ENCODE assay signal across 7 cellular contexts in genomic region chr19:35643255-35644205, GRCh38. TPM values are rescaled to one million over a fixed set of nuclear protein-coding genes. Genes with fewer than 3 reads are reported as not detected.
DNase-seq lines count a peak whose midpoint lies in the region; ATAC-seq and TF ChIP-seq lines count a peak whose summit lies in the region.

No MANE protein-coding gene starts in this region.

- H3K27ac ChIP-seq in layer of hippocampus (ENCODE audit: low read depth, low read length), result peak overlapping the region; percentile 58

- ATAC-seq in HG03039 (IDR thresholded peaks at IDR 0.05; ENCODE audit: unreplicated experiment), result peak; percentile 26

- H3K27me3 ChIP-seq in layer of hippocampus (ENCODE audit: control insufficient read depth, insufficient read depth, low read length), result no peaks in the 10 kb centered on the region

- DNase-seq in NCI-H226, result peak; percentile 72
- peak; percentile 67 for DNase-seq in activated CD4-positive, alpha-beta T cell treated with anti-CD3 and anti-CD28 coated beads for 1 hour
- DNase-seq in cerebellum (ENCODE audit: low spot score), result peak; percentile 80
- DNase-seq in stimulated activated CD4-positive, alpha-beta T cell treated with anti-CD3 and anti-CD28 coated beads, Interleukin-1b, Interleukin-23, amount 100 ng/mL, for 48 hours, result peak; percentile 78

- peak; percentile 96 for TF ChIP-seq POLR2A in GM15510 (IDR thresholded peaks at IDR 0.05; ENCODE audit: borderline replicate concordance, extremely low read depth, insufficient read length)

RNA-seq across cellular contexts. Expression of gene ETV2, which starts 2.0 kb away (rescaled TPM):
- 0.54 TPM for total RNA-seq in cerebellum

RNA-seq across cellular contexts. Expression of gene COX6B1, which starts 4.6 kb away (rescaled TPM):
- total RNA-seq in cerebellum, result 112 TPM

RNA-seq across cellular contexts. Expression of gene RBM42, which starts 14.7 kb away (rescaled TPM):
- total RNA-seq in cerebellum, result 9.6 TPM

RNA-seq across cellular contexts. Expression of gene UPK1A, which starts 22.8 kb away (rescaled TPM):
- total RNA-seq in cerebellum, result not detected

RNA-seq across cellular contexts. Expression of gene HAUS5, which starts 31.0 kb away (rescaled TPM):
- total RNA-seq in cerebellum, result 8.2 TPM

Comparison
In these comparisons a context has a peak if more than half of its experiments do, and no peak if none do; other contexts are left out.
1. Peak in every context shown above with its lines: DNase-seq, ATAC-seq and H3K27ac ChIP-seq.